27 cellular contexts compared by ENCODE assay signal in the genomic region with DNA sequence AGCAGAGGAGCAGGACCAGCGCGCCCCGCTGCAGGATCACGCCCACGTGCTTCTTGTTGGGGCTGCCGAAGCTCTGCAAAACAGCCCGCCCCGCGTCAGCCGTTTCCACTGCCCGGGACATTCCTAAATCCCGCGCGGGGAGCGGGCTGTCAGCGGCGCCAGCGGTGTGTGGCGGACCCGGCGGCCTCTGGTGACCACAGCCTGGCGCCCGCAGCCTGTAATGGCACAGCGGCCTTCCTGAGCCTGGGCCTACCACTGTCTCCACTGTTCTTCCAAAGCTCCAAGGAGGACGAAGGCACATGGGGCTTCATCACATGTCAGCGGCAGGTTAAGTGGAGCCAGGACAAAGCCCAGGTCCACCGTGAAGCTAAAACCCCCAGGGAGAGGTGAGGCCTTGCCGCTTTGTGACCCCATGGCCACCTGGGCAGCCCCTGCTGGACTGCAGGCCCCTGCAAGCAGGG. TPM values are rescaled to one million over a fixed set of nuclear protein-coding genes. Genes with fewer than 3 reads are reported as not detected.
"Had no signal": no experiment of that assay in that cellular context is flagged by ENCODE, and none has a peak within 500 bp of the region (broad histone marks: within the 10 kb centered on the region; RNA-seq: fewer than 3 reads in every experiment).

No MANE protein-coding gene starts in this region.

- H3K4me2 ChIP-seq: neural progenitor cell had no signal

- H3K27ac ChIP-seq: esophagus muscularis mucosa, neural progenitor cell, prostate gland, tibial nerve, VCaP had no signal

- H3K36me3 Mint-ChIP-seq: activated naive CD4-positive, alpha-beta T cell treated with anti-CD3 and anti-CD28 coated beads, Interleukin-2, amount 50 U/mL, for 72 hours; brain; naive thymus-derived CD8-positive, alpha-beta T cell; neural progenitor cell had no signal

- H3K27ac Mint-ChIP-seq: activated CD8-positive, alpha-beta T cell treated with anti-CD3 and anti-CD28 coated beads, Interleukin-2, amount 10 ng/mL, durations not matched to agents 7 days and 5 days; activated naive CD4-positive, alpha-beta T cell treated with anti-CD3 and anti-CD28 coated beads, Interleukin-2, amount 50 U/mL, for 72 hours; brain; naive thymus-derived CD8-positive, alpha-beta T cell; neural progenitor cell; stimulated activated naive CD8-positive, alpha-beta T cell treated with anti-CD3 and anti-CD28 coated beads, Interleukin-15, Interleukin-2, amounts not matched to agents 100 ng/mL and 50 ng/mL, for 24 hours; T-helper 2 cell treated with Interferon-gamma antibody and Interleukin-4, amounts not matched to agents 5 μg/mL and 100 μg/mL, for 36 hours had no signal

- H3K9ac ChIP-seq: neural progenitor cell had no signal

- H3K4me1 ChIP-seq: esophagus muscularis mucosa, prostate gland had no signal

- DNase-seq: activated CD4-positive, alpha-beta T cell treated with anti-CD3 and anti-CD28 coated beads, Interleukin-2, amount 50 U/mL, for 1 hour; activated CD4-positive, CD25-positive, alpha-beta regulatory T cell treated with anti-CD3 and anti-CD28 coated beads, Interleukin-2, amount 50 U/mL, for 72 hours; activated CD8-positive, alpha-beta T cell treated with anti-CD3 and anti-CD28 coated beads, Interleukin-2, amount 10 ng/mL, durations not matched to agents 7 days and 5 days; activated gamma-delta T cell treated with Interleukin-2 at 50 U/mL for 16 hours; activated T-cell treated with anti-CD3 and anti-CD28 coated beads, Interleukin-2, amount 50 U/mL, for 1 hour; aorta; effector memory CD4-positive, alpha-beta T cell; hypothalamus; naive thymus-derived CD8-positive, alpha-beta T cell; substantia nigra had no signal

- H2AFZ ChIP-seq: neural progenitor cell had no signal

- FAIRE-seq: endothelial cell of umbilical vein, frontal cortex, islet of Langerhans, urothelium cell line had no signal

- H3K36me3 ChIP-seq: esophagus muscularis mucosa, neural progenitor cell, prostate gland, tibial nerve had no signal

- H3K4me3 Mint-ChIP-seq: activated CD8-positive, alpha-beta T cell treated with anti-CD3 and anti-CD28 coated beads, Interleukin-2, amount 10 ng/mL, durations not matched to agents 7 days and 5 days; brain; naive thymus-derived CD8-positive, alpha-beta T cell; neural progenitor cell; stimulated activated naive CD8-positive, alpha-beta T cell treated with anti-CD3 and anti-CD28 coated beads, Interleukin-15, Interleukin-2, amounts not matched to agents 100 ng/mL and 50 ng/mL, for 24 hours; T-helper 2 cell treated with Interferon-gamma antibody and Interleukin-4, amounts not matched to agents 5 μg/mL and 100 μg/mL, for 36 hours had no signal

- H3K27me3 ChIP-seq: esophagus muscularis mucosa, neural progenitor cell, tibial nerve had no signal

- H3K4me3 ChIP-seq: esophagus muscularis mucosa, lung, neural progenitor cell, prostate gland, tibial nerve had no signal

- H3K9me3 ChIP-seq: esophagus muscularis mucosa, prostate gland, tibial nerve had no signal

- H3K9me3 Mint-ChIP-seq: activated naive CD4-positive, alpha-beta T cell treated with anti-CD3 and anti-CD28 coated beads, Interleukin-2, amount 50 U/mL, for 72 hours; naive thymus-derived CD8-positive, alpha-beta T cell; neural progenitor cell; stimulated activated naive CD8-positive, alpha-beta T cell treated with anti-CD3 and anti-CD28 coated beads, Interleukin-15, Interleukin-2, amounts not matched to agents 100 ng/mL and 50 ng/mL, for 24 hours; T-helper 2 cell treated with Interferon-gamma antibody and Interleukin-4, amounts not matched to agents 5 μg/mL and 100 μg/mL, for 36 hours had no signal

- H3K27me3 Mint-ChIP-seq: naive thymus-derived CD8-positive, alpha-beta T cell; stimulated activated naive CD8-positive, alpha-beta T cell treated with anti-CD3 and anti-CD28 coated beads, Interleukin-15, Interleukin-2, amounts not matched to agents 100 ng/mL and 50 ng/mL, for 24 hours had no signal

- ATAC-seq: activated CD8-positive, alpha-beta T cell treated with anti-CD3 and anti-CD28 coated beads, Interleukin-2, amount 10 ng/mL, durations not matched to agents 7 days and 5 days; activated naive CD4-positive, alpha-beta T cell treated with anti-CD3 and anti-CD28 coated beads, Interleukin-2, amount 50 U/mL, for 72 hours; naive thymus-derived CD8-positive, alpha-beta T cell had no signal

RNA-seq across cellular contexts. Expression of a gene that starts 2.5 kb away (rescaled TPM):
- total RNA-seq: activated CD8-positive, alpha-beta T cell treated with anti-CD3 and anti-CD28 coated beads, Interleukin-2, amount 10 ng/mL, durations not matched to agents 7 days and 5 days; activated naive CD4-positive, alpha-beta T cell treated with anti-CD3 and anti-CD28 coated beads, Interleukin-2, amount 50 U/mL, for 72 hours; aorta; cardiac septum; dermis microvascular lymphatic vessel endothelial cell; endothelial cell of umbilical vein; esophagus muscularis mucosa; naive thymus-derived CD8-positive, alpha-beta T cell; prostate gland; tibial nerve had no signal
- polyA plus RNA-seq: adipose tissue; endothelial cell of umbilical vein; naive thymus-derived CD8-positive, alpha-beta T cell had no signal

RNA-seq across cellular contexts. Expression of a gene that starts 34.2 kb away (rescaled TPM):
- total RNA-seq: activated CD8-positive, alpha-beta T cell treated with anti-CD3 and anti-CD28 coated beads, Interleukin-2, amount 10 ng/mL, durations not matched to agents 7 days and 5 days; naive thymus-derived CD8-positive, alpha-beta T cell had no signal
